Comparison of ENCODE assay signal across 1 cellular context in the genomic region with DNA sequence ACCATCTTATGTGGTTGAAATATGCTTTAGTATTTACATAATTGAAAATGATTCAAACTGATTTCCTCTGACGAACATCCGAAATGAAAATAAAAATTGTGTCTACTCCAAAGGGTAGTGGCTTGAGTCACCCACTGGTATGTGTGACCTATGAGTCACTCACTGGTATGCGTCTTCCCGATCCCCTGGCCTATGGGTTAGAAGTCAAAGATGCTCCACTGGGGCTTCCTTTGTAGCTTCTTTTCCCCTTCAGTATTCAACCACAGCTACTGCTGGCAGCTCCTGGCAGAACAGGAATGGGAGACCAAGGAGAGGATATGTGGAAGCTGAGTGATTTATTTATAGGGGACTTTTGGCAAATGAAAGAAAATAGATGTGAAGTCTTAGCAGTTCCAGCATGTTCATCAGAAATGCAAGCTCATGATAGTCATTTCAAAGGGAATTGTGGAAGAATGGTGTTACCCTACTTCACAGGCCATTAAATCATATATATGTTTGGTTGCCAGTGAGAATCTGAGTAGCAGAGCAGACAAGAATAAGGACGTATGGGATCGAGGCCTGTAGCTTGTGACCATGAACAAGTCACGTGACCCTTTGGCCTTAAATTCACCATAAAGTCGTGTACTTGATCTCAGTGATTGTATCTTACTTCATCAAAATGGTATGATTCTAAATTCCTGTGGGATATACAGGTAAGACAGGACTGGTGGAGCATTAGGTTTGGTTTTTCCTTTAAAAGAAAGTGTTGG.
A peak's percentile ranks its signal among the peaks of the same experiment; 100 is the strongest.
TF ChIP-seq lines count a peak whose summit lies in the region.

No MANE protein-coding gene starts in this region.

TF ChIP-seq in GM12878, 131 proteins besides CTCF, POLR2A, EP300 and RAD21 (continued from another document):
- peak; percentile 6; the same call in 1 of the 2 replicates for TF ChIP-seq RUNX3 (IDR thresholded peaks at IDR 0.05; ENCODE audit: low read length)
- no peak for TF ChIP-seq KLF5 (IDR thresholded peaks at IDR 0.05; ENCODE audit: partially characterized antibody)
- TF ChIP-seq GATAD2B (conservative IDR thresholded peaks at IDR 0.05; ENCODE audit: low read depth) = no peak
- TF ChIP-seq, protein P1, sequence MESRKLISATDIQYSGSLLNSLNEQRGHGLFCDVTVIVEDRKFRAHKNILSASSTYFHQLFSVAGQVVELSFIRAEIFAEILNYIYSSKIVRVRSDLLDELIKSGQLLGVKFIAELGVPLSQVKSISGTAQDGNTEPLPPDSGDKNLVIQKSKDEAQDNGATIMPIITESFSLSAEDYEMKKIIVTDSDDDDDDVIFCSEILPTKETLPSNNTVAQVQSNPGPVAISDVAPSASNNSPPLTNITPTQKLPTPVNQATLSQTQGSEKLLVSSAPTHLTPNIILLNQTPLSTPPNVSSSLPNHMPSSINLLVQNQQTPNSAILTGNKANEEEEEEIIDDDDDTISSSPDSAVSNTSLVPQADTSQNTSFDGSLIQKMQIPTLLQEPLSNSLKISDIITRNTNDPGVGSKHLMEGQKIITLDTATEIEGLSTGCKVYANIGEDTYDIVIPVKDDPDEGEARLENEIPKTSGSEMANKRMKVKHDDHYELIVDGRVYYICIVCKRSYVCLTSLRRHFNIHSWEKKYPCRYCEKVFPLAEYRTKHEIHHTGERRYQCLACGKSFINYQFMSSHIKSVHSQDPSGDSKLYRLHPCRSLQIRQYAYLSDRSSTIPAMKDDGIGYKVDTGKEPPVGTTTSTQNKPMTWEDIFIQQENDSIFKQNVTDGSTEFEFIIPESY (IDR thresholded peaks at IDR 0.05) = no peak
- TF ChIP-seq, protein P2, sequence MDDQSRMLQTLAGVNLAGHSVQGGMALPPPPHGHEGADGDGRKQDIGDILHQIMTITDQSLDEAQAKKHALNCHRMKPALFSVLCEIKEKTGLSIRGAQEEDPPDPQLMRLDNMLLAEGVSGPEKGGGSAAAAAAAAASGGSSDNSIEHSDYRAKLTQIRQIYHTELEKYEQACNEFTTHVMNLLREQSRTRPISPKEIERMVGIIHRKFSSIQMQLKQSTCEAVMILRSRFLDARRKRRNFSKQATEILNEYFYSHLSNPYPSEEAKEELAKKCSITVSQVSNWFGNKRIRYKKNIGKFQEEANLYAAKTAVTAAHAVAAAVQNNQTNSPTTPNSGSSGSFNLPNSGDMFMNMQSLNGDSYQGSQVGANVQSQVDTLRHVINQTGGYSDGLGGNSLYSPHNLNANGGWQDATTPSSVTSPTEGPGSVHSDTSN (IDR thresholded peaks at IDR 0.05; ENCODE audit: insufficient replicate concordance, low read depth, low read length) = no peak
- TF ChIP-seq CREB1 (IDR thresholded peaks at IDR 0.05; ENCODE audit: low read depth) = peak; percentile 36; the same call in 1 of the 2 replicates
- TF ChIP-seq RCOR1 (conservative IDR thresholded peaks at IDR 0.05; ENCODE audit: low read depth, low read length) = no peak
- TF ChIP-seq BCL11A (IDR thresholded peaks at IDR 0.05; ENCODE audit: low read depth, low read length) = no peak
- TF ChIP-seq, protein P3, sequence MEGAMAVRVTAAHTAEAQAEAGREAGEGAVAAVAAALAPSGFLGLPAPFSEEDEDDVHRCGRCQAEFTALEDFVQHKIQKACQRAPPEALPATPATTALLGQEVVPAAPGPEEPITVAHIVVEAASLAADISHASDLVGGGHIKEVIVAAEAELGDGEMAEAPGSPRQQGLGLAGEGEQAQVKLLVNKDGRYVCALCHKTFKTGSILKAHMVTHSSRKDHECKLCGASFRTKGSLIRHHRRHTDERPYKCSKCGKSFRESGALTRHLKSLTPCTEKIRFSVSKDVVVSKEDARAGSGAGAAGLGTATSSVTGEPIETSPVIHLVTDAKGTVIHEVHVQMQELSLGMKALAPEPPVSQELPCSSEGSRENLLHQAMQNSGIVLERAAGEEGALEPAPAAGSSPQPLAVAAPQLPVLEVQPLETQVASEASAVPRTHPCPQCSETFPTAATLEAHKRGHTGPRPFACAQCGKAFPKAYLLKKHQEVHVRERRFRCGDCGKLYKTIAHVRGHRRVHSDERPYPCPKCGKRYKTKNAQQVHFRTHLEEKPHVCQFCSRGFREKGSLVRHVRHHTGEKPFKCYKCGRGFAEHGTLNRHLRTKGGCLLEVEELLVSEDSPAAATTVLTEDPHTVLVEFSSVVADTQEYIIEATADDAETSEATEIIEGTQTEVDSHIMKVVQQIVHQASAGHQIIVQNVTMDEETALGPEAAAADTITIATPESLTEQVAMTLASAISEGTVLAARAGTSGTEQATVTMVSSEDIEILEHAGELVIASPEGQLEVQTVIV (IDR thresholded peaks at IDR 0.05; ENCODE audit: borderline replicate concordance, partially characterized antibody) = no peak
- no peak for TF ChIP-seq MYB (IDR thresholded peaks at IDR 0.05; ENCODE audit: borderline replicate concordance, low read depth, low read length)
- no peak for TF ChIP-seq RELA (IDR thresholded peaks at IDR 0.05; ENCODE audit: borderline replicate concordance, partially characterized antibody)
- TF ChIP-seq, protein P4, sequence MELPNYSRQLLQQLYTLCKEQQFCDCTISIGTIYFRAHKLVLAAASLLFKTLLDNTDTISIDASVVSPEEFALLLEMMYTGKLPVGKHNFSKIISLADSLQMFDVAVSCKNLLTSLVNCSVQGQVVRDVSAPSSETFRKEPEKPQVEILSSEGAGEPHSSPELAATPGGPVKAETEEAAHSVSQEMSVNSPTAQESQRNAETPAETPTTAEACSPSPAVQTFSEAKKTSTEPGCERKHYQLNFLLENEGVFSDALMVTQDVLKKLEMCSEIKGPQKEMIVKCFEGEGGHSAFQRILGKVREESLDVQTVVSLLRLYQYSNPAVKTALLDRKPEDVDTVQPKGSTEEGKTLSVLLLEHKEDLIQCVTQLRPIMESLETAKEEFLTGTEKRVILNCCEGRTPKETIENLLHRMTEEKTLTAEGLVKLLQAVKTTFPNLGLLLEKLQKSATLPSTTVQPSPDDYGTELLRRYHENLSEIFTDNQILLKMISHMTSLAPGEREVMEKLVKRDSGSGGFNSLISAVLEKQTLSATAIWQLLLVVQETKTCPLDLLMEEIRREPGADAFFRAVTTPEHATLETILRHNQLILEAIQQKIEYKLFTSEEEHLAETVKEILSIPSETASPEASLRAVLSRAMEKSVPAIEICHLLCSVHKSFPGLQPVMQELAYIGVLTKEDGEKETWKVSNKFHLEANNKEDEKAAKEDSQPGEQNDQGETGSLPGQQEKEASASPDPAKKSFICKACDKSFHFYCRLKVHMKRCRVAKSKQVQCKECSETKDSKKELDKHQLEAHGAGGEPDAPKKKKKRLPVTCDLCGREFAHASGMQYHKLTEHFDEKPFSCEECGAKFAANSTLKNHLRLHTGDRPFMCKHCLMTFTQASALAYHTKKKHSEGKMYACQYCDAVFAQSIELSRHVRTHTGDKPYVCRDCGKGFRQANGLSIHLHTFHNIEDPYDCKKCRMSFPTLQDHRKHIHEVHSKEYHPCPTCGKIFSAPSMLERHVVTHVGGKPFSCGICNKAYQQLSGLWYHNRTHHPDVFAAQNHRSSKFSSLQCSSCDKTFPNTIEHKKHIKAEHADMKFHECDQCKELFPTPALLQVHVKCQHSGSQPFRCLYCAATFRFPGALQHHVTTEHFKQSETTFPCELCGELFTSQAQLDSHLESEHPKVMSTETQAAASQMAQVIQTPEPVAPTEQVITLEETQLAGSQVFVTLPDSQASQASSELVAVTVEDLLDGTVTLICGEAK (IDR thresholded peaks at IDR 0.05; ENCODE audit: borderline replicate concordance) = no peak
- no peak for TF ChIP-seq CEBPB (IDR thresholded peaks at IDR 0.05; ENCODE audit: borderline replicate concordance in 1 of 2, low read depth in 2 of 2, low read length in 2 of 2)
- TF ChIP-seq MXI1 (IDR thresholded peaks at IDR 0.05; ENCODE audit: low read depth, low read length) = no peak
